Comparison of ENCODE assay signal across 8 cellular contexts in genomic region chr9:131095666-131096489, GRCh38. TPM values are rescaled to one million over a fixed set of nuclear protein-coding genes. Genes with fewer than 3 reads are reported as not detected.
A peak's percentile ranks its signal among the peaks of the same experiment; 100 is the strongest.
DNase-seq lines count a peak whose midpoint lies in the region; ATAC-seq and TF ChIP-seq lines count a peak whose summit lies in the region.

No MANE protein-coding gene starts in this region.

- H3K9ac ChIP-seq in iPS-18a (ENCODE audit: low read length), result peak overlapping the region; percentile 95

- H3K27me3 ChIP-seq in ascending aorta, result peaks cover 5% of the 10 kb centered on the region
- H3K27me3 ChIP-seq in iPS-18a (ENCODE audit: control insufficient read depth, insufficient read depth, low read length), result no peaks in the 10 kb centered on the region

- ATAC-seq in HG02759 (IDR thresholded peaks at IDR 0.05; ENCODE audit: unreplicated experiment) (no peak), GM19452 (IDR thresholded peaks at IDR 0.05; ENCODE audit: unreplicated experiment) (no peak), HG03457 (IDR thresholded peaks at IDR 0.05; ENCODE audit: unreplicated experiment) (no peak)

- H3K27ac ChIP-seq in ascending aorta (no peak overlapping the region), iPS-18a (ENCODE audit: low read length) (no peak overlapping the region)

- DNase-seq in ELR (ENCODE audit: low read depth) (peak; percentile 32), NCI-H2227 treated with DMSO at 0.1 percent for 48 hours (lab: John Stamatoyannopoulos, UW) (peak; percentile 20), ascending aorta (ENCODE audit: low spot score in 2 of 2) (no peak)
- peak; percentile 38 for DNase-seq in stimulated activated CD4-positive, alpha-beta T cell treated with anti-CD3 and anti-CD28 coated beads, Interleukin-12 subunit alpha, Interleukin-12 subunit beta, amount 100 ng/mL, for 4 hours

- intact Hi-C loops in ascending aorta (cut with DNase I), result no loop called here

- no peaks in the 10 kb centered on the region for H3K36me3 ChIP-seq in ascending aorta
- peaks cover 9% of the 10 kb centered on the region for H3K36me3 ChIP-seq in iPS-18a (ENCODE audit: control insufficient read depth, low read depth, low read length)

- peak in 1 of 3 experiments; percentile 10 for TF ChIP-seq CTCF in ascending aorta (IDR thresholded peaks at IDR 0.05)

- H3K4me1 ChIP-seq in ascending aorta, result peaks cover 0 to 10% of the 10 kb centered on the region in 2 donors
- peaks cover 28% of the 10 kb centered on the region for H3K4me1 ChIP-seq in iPS-18a (ENCODE audit: control insufficient read depth, low read depth, low read length)

- no peaks in the 10 kb centered on the region for H3K9me3 ChIP-seq in ascending aorta
- no peaks in the 10 kb centered on the region for H3K9me3 ChIP-seq in iPS-18a (ENCODE audit: control insufficient read depth, low read depth, low read length)

- H3K4me3 ChIP-seq in ascending aorta, result peak overlapping the region; percentile 70 to 76
- H3K4me3 ChIP-seq in iPS-18a (ENCODE audit: low read length), result peak overlapping the region; percentile 88

RNA-seq across cellular contexts. Expression of gene AIF1L, which starts 0.5 kb away (rescaled TPM):
- 30.5 TPM for total RNA-seq in ascending aorta

RNA-seq across cellular contexts. Expression of gene NUP214, which starts 29.5 kb away (rescaled TPM):
- total RNA-seq in ascending aorta, result 234 TPM

Comparison
In these comparisons a context has a peak if more than half of its experiments do, and no peak if none do; other contexts are left out.
1. DNase-seq: peak in ELR (single experiment), NCI-H2227 treated with DMSO at 0.1 percent for 48 hours (single experiment) and stimulated activated CD4-positive, alpha-beta T cell treated with anti-CD3 and anti-CD28 coated beads, Interleukin-12 subunit alpha, Interleukin-12 subunit beta, amount 100 ng/mL, for 4 hours (single experiment); none in ascending aorta (0 of 2).